In genomic region chr20:21114584-21114983, GRCh38 we compare ENCODE assay signal across 23 cellular contexts. TPM values are rescaled to one million over a fixed set of nuclear protein-coding genes. Genes with fewer than 3 reads are reported as not detected.
"Had no signal": no experiment of that assay in that cellular context is flagged by ENCODE, and none has a peak within 500 bp of the region (broad histone marks: within the 10 kb centered on the region; RNA-seq: fewer than 3 reads in every experiment).

No MANE protein-coding gene starts in this region.

- H3K4me1 ChIP-seq: SJSA1 had no signal

- H3K27ac ChIP-seq: SJSA1, SK-N-MC had no signal

- H3K4me3 ChIP-seq: MG63, SJSA1, SK-N-MC had no signal

- H3K36me3 ChIP-seq: MG63, SJSA1 had no signal

- H3K9me3 ChIP-seq: MG63, SJSA1 had no signal

- H3K27me3 ChIP-seq: MG63 had no signal

- DNase-seq: Karpas-422, KG1, MG63, NCI-H1092, NCI-H1105 treated with DMSO at 0.1 percent for 48 hours, NCI-H1417 treated with DMSO at 0.1 percent for 48 hours, NCI-H146, NCI-H1694 treated with DMSO at 0.1 percent for 48 hours, NCI-H1930, NCI-H2081, NCI-H2107, NCI-H2227 treated with DMSO at 0.1 percent for 48 hours, NCI-H446, NCI-H510A, NCI-H524 treated with DMSO at 0.1 percent for 48 hours, NCI-H69, NCI-H774, Right ventricle myocardium superior, SIG-M5 had no signal

RNA-seq across cellular contexts. Expression of gene LINC00237, which starts 8.4 kb away (rescaled TPM):
- total RNA-seq: HT1080; Right ventricle myocardium superior; SJSA1; T-helper 1 cell treated with Interleukin-12 subunit alpha and Interleukin-12 subunit beta and Interleukin-4 antibody, amounts not matched to agents 30 ng/mL and 1 ng/mL, for 36 hours had no signal
